ENCODE assay signal across 17 cellular contexts in genomic region chr16:78768723-78769122, GRCh38.
DNase-seq lines count a peak whose midpoint lies in the region; ATAC-seq, FAIRE-seq and TF ChIP-seq lines count a peak whose summit lies in the region.
"Had no signal": no experiment of that assay in that cellular context is flagged by ENCODE, and none has a peak within 500 bp of the region (broad histone marks: within the 10 kb centered on the region; RNA-seq: fewer than 3 reads in every experiment).

No MANE protein-coding gene starts in this region.

- peaks cover 27% of the 10 kb centered on the region for H3K4me1 Mint-ChIP-seq in activated CD8-positive, alpha-beta T cell treated with anti-CD3 and anti-CD28 coated beads for 36 hours (ENCODE audit: low read depth)
- H3K4me1 Mint-ChIP-seq in progenitor cell of endocrine pancreas (ENCODE audit: low read depth) = peaks cover 2% of the 10 kb centered on the region

- H3K36me3 ChIP-seq in HepG2 (replicated peaks in 1 of 2; ENCODE audit: control insufficient read depth in 1 of 2, insufficient read depth in 2 of 2, low read length in 2 of 2) = no peaks in the 10 kb centered on the region
- H3K36me3 ChIP-seq: SJCRH30, transverse colon had no signal

- BruUV-seq in HepG2 (replicated peaks; lab: Mats Ljungman, UMichigan) = no TSS peak

- H4K20me1 ChIP-seq in HepG2 (ENCODE audit: insufficient read depth, low read length) = no peaks in the 10 kb centered on the region

- H2AFZ ChIP-seq in HepG2 (ENCODE audit: low read length) = no peak overlapping the region

- peak; percentile 61 for DNase-seq in activated CD8-positive, alpha-beta memory T cell treated with anti-CD3 and anti-CD28 coated beads for 24 hours
- DNase-seq in activated CD8-positive, alpha-beta memory T cell treated with anti-CD3 and anti-CD28 coated beads, Interleukin-2, amount 50 U/mL, for 4 hours = no peak
- DNase-seq in activated CD8-positive, alpha-beta T cell treated with anti-CD3 and anti-CD28 coated beads for 36 hours = peak; percentile 69
- DNase-seq in progenitor cell of endocrine pancreas (ENCODE audit: low spot score, unreplicated experiment) (no peak), HepG2 (ENCODE audit: low spot score) (no peak)
- DNase-seq: amygdala, Calu3, foreskin keratinocyte, GOT3, NCI-H1694, SJCRH30, transverse colon had no signal

- intact Hi-C loops in activated CD8-positive, alpha-beta T cell treated with anti-CD3 and anti-CD28 coated beads for 36 hours (cut with micrococcal nuclease) = loop anchor here (2.0 to 5.0 kb wide), 2 partner anchors 64 to 266 kb away; no protein-coding TSS in a partner anchor
- intact Hi-C loops in HepG2 (cut with micrococcal nuclease; ENCODE audit: unreplicated experiment) = no loop called here

- no peaks in the 10 kb centered on the region for H3K9me3 Mint-ChIP-seq in activated CD8-positive, alpha-beta T cell treated with anti-CD3 and anti-CD28 coated beads for 36 hours
- peaks cover 9% of the 10 kb centered on the region for H3K9me3 Mint-ChIP-seq in progenitor cell of endocrine pancreas (ENCODE audit: low read depth)

- no peak overlapping the region for H3K9ac ChIP-seq in HepG2 (ENCODE audit: insufficient read depth, low read depth, low read length)

- in situ Hi-C loops in HepG2 (cut with HindIII; ENCODE audit: extremely low pct_ligation_motif_present, low pct_unique_long_range_greater_than_20kb) = loop anchor here (5.0 to 25.0 kb wide), 3 partner anchors 36 to 656 kb away; no protein-coding TSS in a partner anchor

- no peak overlapping the region for H3K4me2 ChIP-seq in HepG2 (ENCODE audit: low read depth, low read length)

- H3K27me3 ChIP-seq in HepG2 (ENCODE audit: control insufficient read depth in 1 of 2, insufficient read depth in 2 of 2, low read length in 2 of 2) = no peaks in the 10 kb centered on the region
- H3K27me3 ChIP-seq: foreskin keratinocyte, SJCRH30, transverse colon had no signal

- H3K79me2 ChIP-seq in HepG2 (ENCODE audit: insufficient read depth, low read length) = no peaks in the 10 kb centered on the region

- peaks cover 30% of the 10 kb centered on the region for H3K4me1 ChIP-seq in HepG2 (ENCODE audit: insufficient read depth, low read length)
- H3K4me1 ChIP-seq: foreskin keratinocyte, SJCRH30 had no signal

- 94% methylated on average over 9 of the region's 9 CpGs for WGBS in HepG2 (ENCODE audit: low lambda C conversion rate)

- H3K27ac ChIP-seq in HepG2 (ENCODE audit: extremely low read length, insufficient read depth, low read length) = no peak overlapping the region
- H3K27ac ChIP-seq: foreskin keratinocyte, SJCRH30, transverse colon had no signal

- no peak for TF ChIP-seq CTCF in activated CD8-positive, alpha-beta T cell treated with anti-CD3 and anti-CD28 coated beads for 36 hours (IDR thresholded peaks at IDR 0.05)
- TF ChIP-seq CTCF in progenitor cell of endocrine pancreas (IDR thresholded peaks at IDR 0.05; ENCODE audit: unreplicated experiment) = no peak
- no peak for TF ChIP-seq CTCF in HepG2 (CRISPR knock-in tag; IDR thresholded peaks at IDR 0.05)

- H3K27ac Mint-ChIP-seq in activated CD8-positive, alpha-beta T cell treated with anti-CD3 and anti-CD28 coated beads for 36 hours = peak overlapping the region; percentile 67
- H3K27ac Mint-ChIP-seq in progenitor cell of endocrine pancreas = peak overlapping the region; percentile 8
- H3K27ac Mint-ChIP-seq: WTC11 had no signal

- CTCF ChIA-PET in activated CD8-positive, alpha-beta T cell treated with anti-CD3 and anti-CD28 coated beads for 36 hours (lab: Charles Lee) = interaction anchor here (0.6 to 1.6 kb wide), 3 partner anchors 31 to 62 kb away, joined by 3 to 4 read pairs (median 4); no protein-coding TSS in a partner anchor
- CTCF ChIA-PET in HepG2 (lab: Yijun Ruan, JAX; ENCODE audit: low intra/inter-chr PET ratio, low total read pairs) = interaction anchor here (3.3 kb wide), 1 partner anchor 62 kb away, joined by 46 read pairs; no protein-coding TSS in a partner anchor

- no peaks in the 10 kb centered on the region for H3K27me3 Mint-ChIP-seq in activated CD8-positive, alpha-beta T cell treated with anti-CD3 and anti-CD28 coated beads for 36 hours
- no peaks in the 10 kb centered on the region for H3K27me3 Mint-ChIP-seq in progenitor cell of endocrine pancreas

- peak overlapping the region; percentile 5 for H3K4me3 Mint-ChIP-seq in activated CD8-positive, alpha-beta T cell treated with anti-CD3 and anti-CD28 coated beads for 36 hours
- H3K4me3 Mint-ChIP-seq in progenitor cell of endocrine pancreas (ENCODE audit: low read depth) = no peak overlapping the region
- H3K4me3 Mint-ChIP-seq: WTC11 had no signal

- POLR2A ChIA-PET in activated CD8-positive, alpha-beta T cell treated with anti-CD3 and anti-CD28 coated beads for 36 hours (lab: Charles Lee) = no interaction called here
- POLR2A ChIA-PET in HepG2 (lab: Yijun Ruan, JAX) = no interaction called here

- no peaks in the 10 kb centered on the region for H3K9me3 ChIP-seq in HepG2 (ENCODE audit: low read length)
- H3K9me3 ChIP-seq: SJCRH30, transverse colon had no signal

- H3K36me3 Mint-ChIP-seq in activated CD8-positive, alpha-beta T cell treated with anti-CD3 and anti-CD28 coated beads for 36 hours (ENCODE audit: low read depth) = no peaks in the 10 kb centered on the region
- H3K36me3 Mint-ChIP-seq in progenitor cell of endocrine pancreas (ENCODE audit: insufficient read depth) = no peaks in the 10 kb centered on the region
- H3K36me3 Mint-ChIP-seq: WTC11 had no signal

- TF ChIP-seq RAD21 in HepG2 (CRISPR knock-in tag; IDR thresholded peaks at IDR 0.05) = no peak

- ATAC-seq in HG02852 (IDR thresholded peaks at IDR 0.05; ENCODE audit: unreplicated experiment) (peak; percentile 63), HG03025 (IDR thresholded peaks at IDR 0.05; ENCODE audit: low FRiP score, unreplicated experiment) (no peak), HG03378 (IDR thresholded peaks at IDR 0.05; ENCODE audit: unreplicated experiment) (no peak), HepG2 (no peak)
- ATAC-seq in activated CD8-positive, alpha-beta T cell treated with anti-CD3 and anti-CD28 coated beads for 36 hours = peak; percentile 74
- ATAC-seq: foreskin keratinocyte, K562, WTC11 had no signal

- no peak for TF ChIP-seq POLR2A in HepG2 (IDR thresholded peaks at IDR 0.05; ENCODE audit: insufficient read depth in 1 of 2, low read depth in 2 of 2, low read length in 2 of 2)

- TF ChIP-seq EP300 in HepG2 (IDR thresholded peaks at IDR 0.05; ENCODE audit: low read depth in 2 of 2, low read length in 2 of 2) = no peak
- TF ChIP-seq EP300 in HepG2 (CRISPR knock-in tag; IDR thresholded peaks at IDR 0.05; ENCODE audit: borderline replicate concordance) = no peak

- H3K4me3 ChIP-seq in HepG2 (replicated peaks in 1 of 3; ENCODE audit: insufficient read depth in 1 of 3, low read depth in 2 of 3, low read length in 3 of 3) = no peak overlapping the region
- H3K4me3 ChIP-seq: K562, SJCRH30, transverse colon had no signal

- no peak for FAIRE-seq in HepG2 (lab: Jason Lieb, UNC)
- FAIRE-seq: K562 had no signal

TF ChIP-seq in HepG2, 621 proteins besides CTCF, POLR2A, EP300 and RAD21:
- no peak for TF ChIP-seq TBP (CRISPR knock-in tag; IDR thresholded peaks at IDR 0.05)

Comparison
In these comparisons a context has a peak if more than half of its experiments do, and no peak if none do; other contexts are left out.
1. DNase-seq: peak in activated CD8-positive, alpha-beta memory T cell treated with anti-CD3 and anti-CD28 coated beads for 24 hours (single experiment) and activated CD8-positive, alpha-beta T cell treated with anti-CD3 and anti-CD28 coated beads for 36 hours (single experiment); none in activated CD8-positive, alpha-beta memory T cell treated with anti-CD3 and anti-CD28 coated beads, Interleukin-2, amount 50 U/mL, for 4 hours (single experiment), progenitor cell of endocrine pancreas (single experiment) and HepG2 (single experiment).
2. ATAC-seq: peak in HG02852 (single experiment) and activated CD8-positive, alpha-beta T cell treated with anti-CD3 and anti-CD28 coated beads for 36 hours (single experiment); none in HG03025 (single experiment), HG03378 (single experiment) and HepG2 (single experiment).